ENCODE assay signal across 1 cellular context in the genomic region with DNA sequence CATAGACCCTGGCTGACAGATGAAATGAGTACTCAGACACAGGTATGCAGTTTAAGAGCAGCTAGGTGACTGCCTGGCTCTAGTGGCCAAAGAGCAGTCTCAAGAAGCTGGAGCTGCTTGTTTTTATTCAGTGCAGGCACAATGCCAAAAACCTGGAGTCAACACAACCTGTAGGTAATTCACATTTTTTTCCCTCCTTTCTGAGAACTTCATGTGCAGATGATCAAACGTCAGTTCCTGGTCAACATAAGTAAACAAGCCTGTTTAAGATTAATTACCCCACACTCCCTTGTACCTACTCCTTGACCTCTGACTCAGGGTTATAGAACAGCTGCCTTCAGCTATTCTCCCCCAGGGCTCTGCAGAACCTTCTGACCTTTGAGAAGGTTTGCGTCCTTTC.
TF ChIP-seq lines count a peak whose summit lies in the region.

No MANE protein-coding gene starts in this region.

TF ChIP-seq in GM23338, 12 proteins besides CTCF, POLR2A, EP300 and RAD21 (continued from another document):
- TF ChIP-seq, protein P1, sequence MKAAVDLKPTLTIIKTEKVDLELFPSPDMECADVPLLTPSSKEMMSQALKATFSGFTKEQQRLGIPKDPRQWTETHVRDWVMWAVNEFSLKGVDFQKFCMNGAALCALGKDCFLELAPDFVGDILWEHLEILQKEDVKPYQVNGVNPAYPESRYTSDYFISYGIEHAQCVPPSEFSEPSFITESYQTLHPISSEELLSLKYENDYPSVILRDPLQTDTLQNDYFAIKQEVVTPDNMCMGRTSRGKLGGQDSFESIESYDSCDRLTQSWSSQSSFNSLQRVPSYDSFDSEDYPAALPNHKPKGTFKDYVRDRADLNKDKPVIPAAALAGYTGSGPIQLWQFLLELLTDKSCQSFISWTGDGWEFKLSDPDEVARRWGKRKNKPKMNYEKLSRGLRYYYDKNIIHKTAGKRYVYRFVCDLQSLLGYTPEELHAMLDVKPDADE (IDR thresholded peaks at IDR 0.05) = no peak
- TF ChIP-seq EZH2phosphoT487 (IDR thresholded peaks at IDR 0.05; ENCODE audit: unreplicated experiment) (no peak), POLR2AphosphoS5 (IDR thresholded peaks at IDR 0.05; ENCODE audit: low read depth) (no peak), ZNF114 (CRISPR knock-in tag; IDR thresholded peaks at IDR 0.05) (no peak), NANOG (IDR thresholded peaks at IDR 0.05; ENCODE audit: borderline replicate concordance) (no peak)
- TF ChIP-seq, protein P2, sequence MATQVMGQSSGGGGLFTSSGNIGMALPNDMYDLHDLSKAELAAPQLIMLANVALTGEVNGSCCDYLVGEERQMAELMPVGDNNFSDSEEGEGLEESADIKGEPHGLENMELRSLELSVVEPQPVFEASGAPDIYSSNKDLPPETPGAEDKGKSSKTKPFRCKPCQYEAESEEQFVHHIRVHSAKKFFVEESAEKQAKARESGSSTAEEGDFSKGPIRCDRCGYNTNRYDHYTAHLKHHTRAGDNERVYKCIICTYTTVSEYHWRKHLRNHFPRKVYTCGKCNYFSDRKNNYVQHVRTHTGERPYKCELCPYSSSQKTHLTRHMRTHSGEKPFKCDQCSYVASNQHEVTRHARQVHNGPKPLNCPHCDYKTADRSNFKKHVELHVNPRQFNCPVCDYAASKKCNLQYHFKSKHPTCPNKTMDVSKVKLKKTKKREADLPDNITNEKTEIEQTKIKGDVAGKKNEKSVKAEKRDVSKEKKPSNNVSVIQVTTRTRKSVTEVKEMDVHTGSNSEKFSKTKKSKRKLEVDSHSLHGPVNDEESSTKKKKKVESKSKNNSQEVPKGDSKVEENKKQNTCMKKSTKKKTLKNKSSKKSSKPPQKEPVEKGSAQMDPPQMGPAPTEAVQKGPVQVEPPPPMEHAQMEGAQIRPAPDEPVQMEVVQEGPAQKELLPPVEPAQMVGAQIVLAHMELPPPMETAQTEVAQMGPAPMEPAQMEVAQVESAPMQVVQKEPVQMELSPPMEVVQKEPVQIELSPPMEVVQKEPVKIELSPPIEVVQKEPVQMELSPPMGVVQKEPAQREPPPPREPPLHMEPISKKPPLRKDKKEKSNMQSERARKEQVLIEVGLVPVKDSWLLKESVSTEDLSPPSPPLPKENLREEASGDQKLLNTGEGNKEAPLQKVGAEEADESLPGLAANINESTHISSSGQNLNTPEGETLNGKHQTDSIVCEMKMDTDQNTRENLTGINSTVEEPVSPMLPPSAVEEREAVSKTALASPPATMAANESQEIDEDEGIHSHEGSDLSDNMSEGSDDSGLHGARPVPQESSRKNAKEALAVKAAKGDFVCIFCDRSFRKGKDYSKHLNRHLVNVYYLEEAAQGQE (IDR thresholded peaks at IDR 0.05; ENCODE audit: unreplicated experiment) = no peak
